Comparison of ENCODE assay signal across 8 cellular contexts in genomic region chr6:30742316-30743098, GRCh38. TPM values are rescaled to one million over a fixed set of nuclear protein-coding genes. Genes with fewer than 3 reads are reported as not detected.
DNase-seq lines count a peak whose midpoint lies in the region; ATAC-seq and TF ChIP-seq lines count a peak whose summit lies in the region.

Gene FLOT1, minus strand, starts transcription at chr6:30742687. Its CDS starts 498 bp downstream, at chr6:30742189.

- CTCF ChIA-PET in GM10248 (lab: Yijun Ruan, JAX), result interaction anchor here (0.9 to 2.1 kb wide), 7 partner anchors 11 to 201 kb away, joined by 3 to 8 read pairs (median 4); no protein-coding TSS in a partner anchor

- H3K36me3 Mint-ChIP-seq in progenitor cell of endocrine pancreas (ENCODE audit: insufficient read depth), result peaks cover 16% of the 10 kb centered on the region

- peak within 1 kb of the TSS; percentile 91 for H3K4me3 Mint-ChIP-seq in progenitor cell of endocrine pancreas (ENCODE audit: low read depth)

- TF ChIP-seq CTCF in GM10248 (IDR thresholded peaks at IDR 0.05; ENCODE audit: control extremely low read depth, extremely low read depth, low read depth, missing control alignments) (no peak), heart right ventricle (IDR thresholded peaks at IDR 0.05) (peak in 1 of 9 donors; percentile 18), progenitor cell of endocrine pancreas (IDR thresholded peaks at IDR 0.05; ENCODE audit: unreplicated experiment) (no peak), upper lobe of left lung (IDR thresholded peaks at IDR 0.05) (peak in 1 of 6 experiments; percentile 18)

- H3K27ac Mint-ChIP-seq in progenitor cell of endocrine pancreas, result peak within 1 kb of the TSS; percentile 93

- H3K27ac ChIP-seq in heart right ventricle (peak within 1 kb of the TSS; percentile 91 to 100 (median 96)), upper lobe of left lung (peak within 1 kb of the TSS; percentile 93 to 97 (median 95))

- no peaks in the 10 kb centered on the region for H3K9me3 Mint-ChIP-seq in progenitor cell of endocrine pancreas (ENCODE audit: low read depth)

- H3K4me1 ChIP-seq in heart right ventricle (peaks cover 11 to 63% (median 52%) of the 10 kb centered on the region in 9 donors), upper lobe of left lung (peaks cover 34 to 47% (median 45%) of the 10 kb centered on the region in 4 donors)

- POLR2A ChIA-PET in GM10248 (lab: Yijun Ruan, JAX), result interaction anchor here (0.7 kb wide), 1 partner anchor 12 kb away, joined by 3 read pairs; no protein-coding TSS in a partner anchor

- peak in 2 of 4 donors; percentile 51 to 96 for TF ChIP-seq EP300 in upper lobe of left lung (IDR thresholded peaks at IDR 0.05)

- peak within 1 kb of the TSS; percentile 63 to 95 (median 82) for H3K4me3 ChIP-seq in heart right ventricle
- peak within 1 kb of the TSS; percentile 66 to 90 (median 82) for H3K4me3 ChIP-seq in upper lobe of left lung

- ATAC-seq in HG02623 (IDR thresholded peaks at IDR 0.05; ENCODE audit: unreplicated experiment), result peak; percentile 65
- peak; percentile 83 to 94 (median 90) for ATAC-seq in heart right ventricle
- peak; percentile 92 to 96 for ATAC-seq in upper lobe of left lung (ENCODE audit: low FRiP score in 2 of 2)

- WGBS in heart right ventricle, 2 donors, result 1% methylated on average over 59 to 66 of the region's 66 CpGs
- WGBS in upper lobe of left lung, 2 donors, result 0 to 3% methylated on average over 11 to 27 of the region's 66 CpGs

- H3K4me1 Mint-ChIP-seq in progenitor cell of endocrine pancreas (ENCODE audit: low read depth), result peaks cover 23% of the 10 kb centered on the region

- H3K9me3 ChIP-seq in heart right ventricle (no peaks in the 10 kb centered on the region), upper lobe of left lung (no peaks in the 10 kb centered on the region)

- peak; percentile 27 to 86 (median 72) for TF ChIP-seq POLR2A in upper lobe of left lung (IDR thresholded peaks at IDR 0.05)

- H3K36me3 ChIP-seq in heart right ventricle, result peaks cover 0 to 48% (median 31%) of the 10 kb centered on the region in 9 donors
- H3K36me3 ChIP-seq in upper lobe of left lung, result peaks cover 4 to 38% (median 21%) of the 10 kb centered on the region in 4 donors

- DNase-seq in GM10248 (ENCODE audit: extremely low spot score), result peak; percentile 94
- DNase-seq in NCI-H1436 treated with DMSO at 0.1 percent for 48 hours (lab: John Stamatoyannopoulos, UW), result peak; percentile 58
- DNase-seq in amniotic epithelial cell (ENCODE audit: low read depth), result peak; percentile 96
- peak; percentile 96 to 98 for DNase-seq in heart right ventricle
- DNase-seq in progenitor cell of endocrine pancreas (ENCODE audit: low spot score, unreplicated experiment), result peak; percentile 83
- DNase-seq in upper lobe of left lung, result peak; percentile 99 to 100

- intact Hi-C loops in T-helper 1 cell treated with Interleukin-12 subunit alpha and Interleukin-12 subunit beta and Interleukin-4 antibody, amounts not matched to agents 30 ng/mL and 1 ng/mL, for 36 hours (cut with micrococcal nuclease), result loop anchor here (1.0 to 5.0 kb wide), 5 partner anchors 20 to 185 kb away; partner anchors contain the start of genes GNL1, MRPS18B, PPP1R10 and PRR3
- intact Hi-C loops in heart right ventricle (cut with DNase I), result loop anchor here in 9 of 10 donors (2.0 to 10.0 kb wide), 9 partner anchors 38 to 342 kb away; partner anchors contain the start of genes DDR1 (in 1 of the 9), MRPS18B (in 1 of the 9) and PPP1R10 (in 1 of the 9)

- no peaks in the 10 kb centered on the region for H3K27me3 ChIP-seq in heart right ventricle
- H3K27me3 ChIP-seq in upper lobe of left lung, result no peaks in the 10 kb centered on the region

- no peaks in the 10 kb centered on the region for H3K27me3 Mint-ChIP-seq in progenitor cell of endocrine pancreas

RNA-seq across cellular contexts. Expression of gene FLOT1, which starts in this region (rescaled TPM):
- total RNA-seq in T-helper 1 cell treated with Interleukin-12 subunit alpha and Interleukin-12 subunit beta and Interleukin-4 antibody, amounts not matched to agents 30 ng/mL and 1 ng/mL, for 36 hours, result 201 and 206 TPM in 2 replicates
- total RNA-seq in heart right ventricle (100 to 1,000 TPM; 158 to 280 (median 184) TPM), progenitor cell of endocrine pancreas (111 and 115 TPM in 2 replicates), upper lobe of left lung (100 to 1,000 TPM; 133 to 212 (median 143) TPM)
- 100 to 1,000 TPM; 233 to 317 TPM for polyA plus RNA-seq in heart right ventricle

Comparison
In these comparisons a context has a peak if more than half of its experiments do, and no peak if none do; other contexts are left out.
1. Peak in every context shown above with its lines: DNase-seq, ATAC-seq, H3K4me3 ChIP-seq and H3K27ac ChIP-seq.